In the genomic region with DNA sequence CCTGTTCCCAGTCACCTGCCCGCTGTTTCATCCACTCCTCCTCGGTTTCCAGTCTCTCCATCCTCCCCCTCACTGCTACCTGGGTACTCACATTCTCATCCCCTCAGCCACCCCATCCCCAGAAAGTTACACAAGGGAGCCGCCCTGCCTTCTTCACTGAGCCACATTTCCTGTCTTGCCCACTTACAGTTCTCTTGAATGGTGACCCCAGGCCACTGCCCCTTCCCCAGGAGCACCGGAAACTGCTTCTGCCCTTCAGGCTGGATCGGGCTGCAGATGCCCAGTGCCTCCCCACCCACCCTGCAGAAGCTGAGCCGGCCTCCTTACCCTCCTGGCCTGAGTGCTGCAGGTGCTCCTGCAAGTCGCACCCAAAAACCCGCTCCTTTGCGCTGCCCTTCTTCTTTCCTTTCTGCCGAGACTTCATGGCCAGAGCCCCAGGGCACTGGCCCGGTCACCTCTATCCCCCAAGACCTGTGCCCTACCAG, we compare ENCODE assay signal across 1 cellular context.
TF ChIP-seq lines count a peak whose summit lies in the region.

No MANE protein-coding gene starts in this region.

TF ChIP-seq in GM12878, 131 proteins besides CTCF, POLR2A, EP300 and RAD21:
- TF ChIP-seq MTA3 (IDR thresholded peaks at IDR 0.05; ENCODE audit: borderline replicate concordance, low read length) = 0 out of 2 replicates have a peak, but pooled peaks have one; percentile 9
- peak; percentile 71; the same call in 1 of the 2 replicates for TF ChIP-seq LARP7 (IDR thresholded peaks at IDR 0.05)
- TF ChIP-seq, protein P1, sequence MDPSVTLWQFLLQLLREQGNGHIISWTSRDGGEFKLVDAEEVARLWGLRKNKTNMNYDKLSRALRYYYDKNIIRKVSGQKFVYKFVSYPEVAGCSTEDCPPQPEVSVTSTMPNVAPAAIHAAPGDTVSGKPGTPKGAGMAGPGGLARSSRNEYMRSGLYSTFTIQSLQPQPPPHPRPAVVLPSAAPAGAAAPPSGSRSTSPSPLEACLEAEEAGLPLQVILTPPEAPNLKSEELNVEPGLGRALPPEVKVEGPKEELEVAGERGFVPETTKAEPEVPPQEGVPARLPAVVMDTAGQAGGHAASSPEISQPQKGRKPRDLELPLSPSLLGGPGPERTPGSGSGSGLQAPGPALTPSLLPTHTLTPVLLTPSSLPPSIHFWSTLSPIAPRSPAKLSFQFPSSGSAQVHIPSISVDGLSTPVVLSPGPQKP (IDR thresholded peaks at IDR 0.05; ENCODE audit: low read depth, low read length) = no peak
